ENCODE assay signal across 19 cellular contexts in genomic region chr18:52045946-52046345, GRCh38.
"Had no signal": no experiment of that assay in that cellular context is flagged by ENCODE, and none has a peak within 500 bp of the region (broad histone marks: within the 10 kb centered on the region; RNA-seq: fewer than 3 reads in every experiment).

No MANE protein-coding gene starts in this region.

- DNase-seq: cortex of kidney; endodermal cell; foreskin melanocyte; head of caudate nucleus; kidney glomerular epithelial cell; mucosa of descending colon; naive thymus-derived CD8-positive, alpha-beta T cell; nucleus accumbens; ovary; right lobe of liver; stimulated activated CD4-positive, alpha-beta T cell treated with anti-CD3 and anti-CD28 coated beads, Interleukin-4, amount 100 ng/mL, for 1 hour; stimulated activated CD8-positive, alpha-beta memory T cell treated with anti-CD3 and anti-CD28 coated beads, Interleukin-4, amount 100 ng/mL, for 48 hours; stimulated activated naive CD8-positive, alpha-beta T cell treated with anti-CD3 and anti-CD28 coated beads, Interleukin-15, Interleukin-2, amounts not matched to agents 100 U/mL and 50 U/mL, for 24 hours; thyroid gland had no signal

- H3K9me3 Mint-ChIP-seq: endodermal cell, neural crest cell, type B pancreatic cell had no signal

- H3K36me3 ChIP-seq: ovary, right lobe of liver, suprapubic skin, thyroid gland had no signal

- H3K27me3 ChIP-seq: hepatocyte, ovary, right lobe of liver, suprapubic skin, thyroid gland had no signal

- H3K36me3 Mint-ChIP-seq: naive thymus-derived CD8-positive, alpha-beta T cell; stimulated activated effector memory CD8-positive, alpha-beta T cell treated with anti-CD3 and anti-CD28 coated beads, Interleukin-12 subunit alpha, Interleukin-12 subunit beta, amount 100 ng/mL, for 72 hours; type B pancreatic cell had no signal

- H3K27me3 Mint-ChIP-seq: naive thymus-derived CD8-positive, alpha-beta T cell; type B pancreatic cell had no signal

- H3K4me3 ChIP-seq: hepatocyte, mucosa of descending colon, ovary, right lobe of liver, suprapubic skin, thyroid gland had no signal

- H3K9me3 ChIP-seq: ovary, right lobe of liver, suprapubic skin, thyroid gland had no signal

- H3K4me3 Mint-ChIP-seq: endodermal cell; naive thymus-derived CD8-positive, alpha-beta T cell; neural crest cell; stimulated activated effector memory CD8-positive, alpha-beta T cell treated with anti-CD3 and anti-CD28 coated beads, Interleukin-12 subunit alpha, Interleukin-12 subunit beta, amount 100 ng/mL, for 72 hours; type B pancreatic cell had no signal

- H3K27ac Mint-ChIP-seq: endodermal cell; naive thymus-derived CD8-positive, alpha-beta T cell; stimulated activated effector memory CD8-positive, alpha-beta T cell treated with anti-CD3 and anti-CD28 coated beads, Interleukin-12 subunit alpha, Interleukin-12 subunit beta, amount 100 ng/mL, for 72 hours; type B pancreatic cell had no signal

- H3K4me1 ChIP-seq: right lobe of liver, suprapubic skin, thyroid gland had no signal

- H3K27ac ChIP-seq: hepatocyte, ovary, right lobe of liver, suprapubic skin, thyroid gland had no signal

- H3K4me1 Mint-ChIP-seq: endodermal cell; naive thymus-derived CD8-positive, alpha-beta T cell; neural crest cell; stimulated activated effector memory CD8-positive, alpha-beta T cell treated with anti-CD3 and anti-CD28 coated beads, Interleukin-12 subunit alpha, Interleukin-12 subunit beta, amount 100 ng/mL, for 72 hours had no signal
